ENCODE assay signal across 8 cellular contexts in genomic region chr16:69188716-69189115, GRCh38. TPM values are rescaled to one million over a fixed set of nuclear protein-coding genes. Genes with fewer than 3 reads are reported as not detected.
DNase-seq lines count a peak whose midpoint lies in the region; ATAC-seq, FAIRE-seq and TF ChIP-seq lines count a peak whose summit lies in the region.

No MANE protein-coding gene starts in this region.

- intact Hi-C loops in Right ventricle myocardium inferior (cut with DNase I) (no loop called here), GM12878 (cut with micrococcal nuclease; ENCODE audit: unreplicated experiment) (no loop called here), lower lobe of right lung (cut with DNase I) (no loop called here)

- H3K79me2 ChIP-seq in GM12878 (ENCODE audit: control insufficient read depth, insufficient read depth, low read length), result peaks cover 30% of the 10 kb centered on the region

- H3K36me3 ChIP-seq in cardiac muscle cell (no peaks in the 10 kb centered on the region), GM12878 (ENCODE audit: control insufficient read depth in 2 of 2, insufficient read depth in 2 of 2, low read length in 1 of 2) (no peaks in the 10 kb centered on the region), lower lobe of right lung (no peaks in the 10 kb centered on the region)

- TF ChIP-seq RAD21 in GM12878 (IDR thresholded peaks at IDR 0.05; ENCODE audit: insufficient read depth, low read depth, low read length), result no peak

- in situ Hi-C loops in GM12878 (cut with MboI) (no loop called here), GM13976 (cut with MboI; ENCODE audit: low sequenced_read_pairs, unreplicated experiment) (no loop called here)

- TF ChIP-seq EP300 in GM12878 (IDR thresholded peaks at IDR 0.05; ENCODE audit: borderline replicate concordance in 1 of 2, control insufficient read depth in 1 of 2, low read depth in 2 of 2, low read length in 2 of 2), result no peak

- BruUV-seq in GM12878 (replicated peaks; lab: Mats Ljungman, UMichigan), result no TSS peak

- H3K4me3 ChIP-seq in cardiac muscle cell (peak overlapping the region; percentile 60), GM12878 (peak overlapping the region; percentile 88), lower lobe of right lung (peak overlapping the region; percentile 91)

- SMC1A ChIA-PET in GM12878 (lab: Charles Lee; ENCODE audit: uncharacterized antibody, unreplicated experiment), result interaction anchor here (1.0 to 2.2 kb wide), 9 partner anchors 13 to 100 kb away, joined by 3 to 10 read pairs (median 4); no protein-coding TSS in a partner anchor

- H3K4me1 ChIP-seq in cardiac muscle cell (ENCODE audit: low read depth), result peaks cover 12% of the 10 kb centered on the region
- peaks cover 22% of the 10 kb centered on the region for H3K4me1 ChIP-seq in GM12878 (ENCODE audit: control insufficient read depth, insufficient read depth, low read length)
- H3K4me1 ChIP-seq in lower lobe of right lung, result peaks cover 43% of the 10 kb centered on the region

- no peak for ATAC-seq in Right ventricle myocardium inferior
- ATAC-seq in GM12878, result no peak
- no peak for ATAC-seq in lower lobe of right lung
- no peak for ATAC-seq in HG03378 (IDR thresholded peaks at IDR 0.05; ENCODE audit: unreplicated experiment)

- H2AFZ ChIP-seq in GM12878 (ENCODE audit: control insufficient read depth, low read depth, low read length), result no peak overlapping the region

- peak overlapping the region; percentile 94 for H3K4me2 ChIP-seq in GM12878 (ENCODE audit: control insufficient read depth, insufficient read depth)

- POLR2A ChIA-PET in GM12878 (lab: Charles Lee), result interaction anchor here (1.1 to 3.0 kb wide), 3 partner anchors 13 to 117 kb away, joined by 5 to 13 read pairs (median 5); no protein-coding TSS in a partner anchor

- TF ChIP-seq CTCF in cardiac muscle cell (IDR thresholded peaks at IDR 0.05; ENCODE audit: low read depth, low read length) (no peak), GM12878 (IDR thresholded peaks at IDR 0.05 in 2 of 3, conservative IDR thresholded peaks at IDR 0.05 in 1 of 3; ENCODE audit: control insufficient read depth in 2 of 3, extremely low read depth in 1 of 3, insufficient read depth in 1 of 3, low read depth in 3 of 3, low read length in 3 of 3) (no peak), lower lobe of right lung (IDR thresholded peaks at IDR 0.05) (no peak), GM13976 (IDR thresholded peaks at IDR 0.05; ENCODE audit: borderline replicate concordance, control extremely low read depth, extremely low read depth, insufficient read depth, missing control alignments) (no peak)

- RAD21 ChIA-PET in GM12878 (lab: Charles Lee; ENCODE audit: unreplicated experiment), result interaction anchor here (1.0 to 2.1 kb wide), 3 partner anchors 39 to 141 kb away, joined by 3 to 7 read pairs (median 3); partner anchors contain the start of gene PDF

- no peak for TF ChIP-seq POLR2A in GM12878 (IDR thresholded peaks at IDR 0.05; ENCODE audit: low read depth, low read length)

- no peak for FAIRE-seq in GM12878 (lab: Jason Lieb, UNC)
- no peak for FAIRE-seq in urothelium cell line (lab: Jason Lieb, UNC)

- H4K20me1 ChIP-seq in GM12878 (ENCODE audit: control insufficient read depth, insufficient read depth), result no peaks in the 10 kb centered on the region

- H3K27me3 ChIP-seq in cardiac muscle cell, result no peaks in the 10 kb centered on the region
- H3K27me3 ChIP-seq in GM12878 (replicated peaks in 1 of 2; ENCODE audit: control insufficient read depth in 2 of 2, insufficient read depth in 2 of 2, low read length in 1 of 2), result no peaks in the 10 kb centered on the region
- no peaks in the 10 kb centered on the region for H3K27me3 ChIP-seq in lower lobe of right lung (ENCODE audit: low read depth)

- H3K9me3 ChIP-seq in cardiac muscle cell (ENCODE audit: low read depth) (no peaks in the 10 kb centered on the region), GM12878 (replicated peaks; ENCODE audit: control insufficient read depth, insufficient read depth, low read length) (no peaks in the 10 kb centered on the region), lower lobe of right lung (no peaks in the 10 kb centered on the region)

- peak overlapping the region; percentile 81; the same call in 1 of the 2 replicates for H3K9ac ChIP-seq in GM12878 (ENCODE audit: control insufficient read depth, insufficient read depth, low read length)

- CTCF ChIA-PET in GM12878 (lab: Yijun Ruan, JAX), result interaction anchor here (0.6 to 3.5 kb wide), 4 partner anchors 38 to 719 kb away, joined by 3 to 14 read pairs (median 4); no protein-coding TSS in a partner anchor

- no peak overlapping the region for H3K27ac ChIP-seq in cardiac muscle cell
- no peak overlapping the region for H3K27ac ChIP-seq in GM12878 (ENCODE audit: control insufficient read depth, insufficient read depth)
- H3K27ac ChIP-seq in lower lobe of right lung, result peak overlapping the region; percentile 84

- 94% methylated on average over 5 of the region's 5 CpGs for WGBS in GM12878 (ENCODE audit: insufficient coverage, insufficient replicate concordance, low lambda C conversion rate, missing lambda C conversion rate)

- peak in 1 of 2 donors; percentile 44 for DNase-seq in cardiac muscle cell (ENCODE audit: low read depth in 1 of 2, low spot score in 1 of 2)
- no peak for DNase-seq in Right ventricle myocardium inferior (ENCODE audit: missing footprints)
- DNase-seq in GM12878 (ENCODE audit: low read depth, low spot score), result no peak
- DNase-seq in lower lobe of right lung, result no peak
- peak; percentile 35 for DNase-seq in urothelium cell line (ENCODE audit: low spot score)
- no peak for DNase-seq in GM13976 (ENCODE audit: low spot score)
- no peak for DNase-seq in stimulated activated naive CD4-positive, alpha-beta T cell (lab: John Stamatoyannopoulos, UW)

RNA-seq across cellular contexts. Expression of gene SNTB2, which starts 1.8 kb away (rescaled TPM):
- total RNA-seq in cardiac muscle cell (17.1 and 35.7 TPM in 2 replicates), Right ventricle myocardium inferior (16.5 TPM), GM12878 (2014; rRNA removed) (5.2 and 6.9 TPM in 2 replicates), GM12878 (2014; rRNA removed; fragmentation: Illumina TruSeq; extraction: Trizol) (4.8 and 5.5 TPM in 2 replicates), GM12878 (2021) (12.7 and 15.7 TPM in 2 replicates), lower lobe of right lung (36.1 TPM)
- polyA plus RNA-seq in cardiac muscle cell (12.7 and 18.6 TPM in 2 replicates), GM12878 (2011; rRNA removed) (6.6 TPM in 2 replicates), GM12878 (2014; fragmentation: Illumina TruSeq; extraction: Trizol) (4.7 and 4.8 TPM in 2 replicates), GM12878 (2014; fragmentation: Nextera tagmentation; extraction: Ambion mirVana) (1 to 10 TPM; 1.2 to 1.4 TPM), GM12878 (2014; rRNA removed) (6.5 and 7.9 TPM in 2 replicates), GM12878 (2016; fragmentation: Nextera tagmentation; extraction: Ambion mirVana) (1 to 10 TPM; 1.3 to 2.2 TPM)
- total RNA-seq in GM12878 (2013; cell fraction: nucleolus; rRNA removed), result 4.0 and 5.5 TPM in 2 replicates
- polyA plus RNA-seq in GM12878 (2011; ENCODE audit: low read depth), result 1.5 TPM
- 3.8 and 4.3 TPM in 2 replicates for polyA plus RNA-seq in GM12878 (2011; cell fraction: cytosol; rRNA removed)
- polyA plus RNA-seq in GM12878 (2011; cell fraction: nucleus; rRNA removed), result 7.3 and 7.5 TPM in 2 replicates
- 1.9 and 2.6 TPM in 2 replicates for polyA plus RNA-seq in GM12878 (2012)
- 6.2 and 7.2 TPM in 2 replicates for polyA minus RNA-seq in GM12878 (2011; rRNA and poly(A)+ RNA removed)
- 7.0 and 7.4 TPM in 2 replicates for polyA minus RNA-seq in GM12878 (2011; cell fraction: cytosol; rRNA and poly(A)+ RNA removed)
- polyA minus RNA-seq in GM12878 (2011; cell fraction: nucleus; rRNA and poly(A)+ RNA removed), result 6.0 and 7.0 TPM in 2 replicates

RNA-seq across cellular contexts. Expression of gene UTP4, which starts 56.3 kb away (rescaled TPM):
- 10.0 and 14.5 TPM in 2 replicates for total RNA-seq in cardiac muscle cell
- polyA plus RNA-seq in cardiac muscle cell, result 47.6 and 51.6 TPM in 2 replicates
- total RNA-seq in Right ventricle myocardium inferior, result 26.6 TPM
- 38.2 and 39.3 TPM in 2 replicates for total RNA-seq in GM12878 (2013; cell fraction: nucleolus; rRNA removed)
- total RNA-seq in GM12878 (2014; rRNA removed), result 32.4 and 34.6 TPM in 2 replicates
- total RNA-seq in GM12878 (2014; rRNA removed; fragmentation: Illumina TruSeq; extraction: Trizol), result 30.9 and 32.5 TPM in 2 replicates
- 80.9 and 82.2 TPM in 2 replicates for total RNA-seq in GM12878 (2021)
- polyA plus RNA-seq in GM12878 (2011; ENCODE audit: low read depth), result 37.1 TPM
- polyA plus RNA-seq in GM12878 (2011; rRNA removed), result 84.0 and 101 TPM in 2 replicates
- 78.8 and 86.9 TPM in 2 replicates for polyA plus RNA-seq in GM12878 (2011; cell fraction: cytosol; rRNA removed)
- polyA plus RNA-seq in GM12878 (2011; cell fraction: nucleus; rRNA removed), result 75.7 and 80.1 TPM in 2 replicates
- 38.1 and 42.2 TPM in 2 replicates for polyA plus RNA-seq in GM12878 (2012)
- 97.7 and 111 TPM in 2 replicates for polyA plus RNA-seq in GM12878 (2014; fragmentation: Illumina TruSeq; extraction: Trizol)
- polyA plus RNA-seq in GM12878 (2014; fragmentation: Nextera tagmentation; extraction: Ambion mirVana), result 10 to 100 TPM; 52.5 to 85.8 TPM
- polyA plus RNA-seq in GM12878 (2014; rRNA removed), result 67.5 and 73.4 TPM in 2 replicates
- 100 to 1,000 TPM; 126 to 131 TPM for polyA plus RNA-seq in GM12878 (2016; fragmentation: Nextera tagmentation; extraction: Ambion mirVana)
- polyA minus RNA-seq in GM12878 (2011; rRNA and poly(A)+ RNA removed), result 133 and 164 TPM in 2 replicates
- 25.5 and 45.0 TPM in 2 replicates for polyA minus RNA-seq in GM12878 (2011; cell fraction: cytosol; rRNA and poly(A)+ RNA removed)
- polyA minus RNA-seq in GM12878 (2011; cell fraction: nucleus; rRNA and poly(A)+ RNA removed), result 21.5 and 43.9 TPM in 2 replicates
- 26.4 TPM for total RNA-seq in lower lobe of right lung

RNA-seq across cellular contexts. Expression of gene CHTF8, which starts 56.3 kb away (rescaled TPM):
- 74.8 and 94.6 TPM in 2 replicates for total RNA-seq in cardiac muscle cell
- polyA plus RNA-seq in cardiac muscle cell, result 112 and 132 TPM in 2 replicates
- total RNA-seq in Right ventricle myocardium inferior, result 58.3 TPM
- total RNA-seq in GM12878 (2013; cell fraction: nucleolus; rRNA removed), result 47.3 and 60.4 TPM in 2 replicates
- total RNA-seq in GM12878 (2014; rRNA removed), result 42.0 and 44.1 TPM in 2 replicates
- total RNA-seq in GM12878 (2014; rRNA removed; fragmentation: Illumina TruSeq; extraction: Trizol), result 91.6 and 93.4 TPM in 2 replicates
- total RNA-seq in GM12878 (2021), result 130 and 133 TPM in 2 replicates
- polyA plus RNA-seq in GM12878 (2011; ENCODE audit: low read depth), result 55.6 TPM
- 78.0 and 121 TPM in 2 replicates for polyA plus RNA-seq in GM12878 (2011; rRNA removed)
- polyA plus RNA-seq in GM12878 (2011; cell fraction: cytosol; rRNA removed), result 164 and 178 TPM in 2 replicates
- 64.6 and 64.7 TPM in 2 replicates for polyA plus RNA-seq in GM12878 (2011; cell fraction: nucleus; rRNA removed)
- 67.6 and 70.3 TPM in 2 replicates for polyA plus RNA-seq in GM12878 (2012)
- polyA plus RNA-seq in GM12878 (2014; fragmentation: Illumina TruSeq; extraction: Trizol), result 136 and 159 TPM in 2 replicates
- polyA plus RNA-seq in GM12878 (2014; fragmentation: Nextera tagmentation; extraction: Ambion mirVana), result 10 to 100 TPM; 18.5 to 52.7 TPM
- polyA plus RNA-seq in GM12878 (2014; rRNA removed), result 146 and 153 TPM in 2 replicates
- polyA plus RNA-seq in GM12878 (2016; fragmentation: Nextera tagmentation; extraction: Ambion mirVana), result 100 to 1,000 TPM; 101 to 103 TPM
- polyA minus RNA-seq in GM12878 (2011; rRNA and poly(A)+ RNA removed), result 65.8 and 129 TPM in 2 replicates
- 37.8 and 41.9 TPM in 2 replicates for polyA minus RNA-seq in GM12878 (2011; cell fraction: cytosol; rRNA and poly(A)+ RNA removed)
- 14.6 and 21.5 TPM in 2 replicates for polyA minus RNA-seq in GM12878 (2011; cell fraction: nucleus; rRNA and poly(A)+ RNA removed)
- 126 TPM for total RNA-seq in lower lobe of right lung
